ENCODE assay signal across 8 cellular contexts in genomic region chr9:114506082-114506390, GRCh38. TPM values are rescaled to one million over a fixed set of nuclear protein-coding genes. Genes with fewer than 3 reads are reported as not detected.
DNase-seq lines count a peak whose midpoint lies in the region; ATAC-seq and TF ChIP-seq lines count a peak whose summit lies in the region.

No MANE protein-coding gene starts in this region.

- H3K27ac Mint-ChIP-seq in CD8-positive, alpha-beta T cell = peak overlapping the region; percentile 77

- CTCF ChIA-PET in CD8-positive, alpha-beta T cell (lab: Charles Lee) = interaction anchor here (1.7 to 9.2 kb wide), 4 partner anchors 18 to 100 kb away, joined by 3 to 77 read pairs (median 22); no protein-coding TSS in a partner anchor
- CTCF ChIA-PET in Panc1 (lab: Charles Lee) = no interaction called here

- H3K27ac ChIP-seq in CD8-positive, alpha-beta T cell (ENCODE audit: low read depth, low read length) = peak overlapping the region; percentile 38
- H3K27ac ChIP-seq in Panc1 (ENCODE audit: low read length) = peak overlapping the region; percentile 74
- peak overlapping the region; percentile 71 for H3K27ac ChIP-seq in osteoblast (ENCODE audit: low read depth, low read length)

- H3K27me3 Mint-ChIP-seq in CD8-positive, alpha-beta T cell (ENCODE audit: low read depth) = peaks cover 32% of the 10 kb centered on the region

- BruUV-seq in Panc1 (replicated peaks; lab: Mats Ljungman, UMichigan) = no TSS peak

- peak overlapping the region; percentile 51 for H3K4me3 ChIP-seq in CD8-positive, alpha-beta T cell (ENCODE audit: low read depth, low read length)
- H3K4me3 ChIP-seq in Panc1 (ENCODE audit: low read depth in 2 of 2, low read length in 2 of 2) = peak overlapping the region; percentile 65 to 86
- peak overlapping the region; percentile 68 for H3K4me3 ChIP-seq in epithelial cell of esophagus (ENCODE audit: low read length)
- peak overlapping the region; percentile 82 for H3K4me3 ChIP-seq in osteoblast (ENCODE audit: insufficient read depth, low read length)

- no peaks in the 10 kb centered on the region for H3K27me3 ChIP-seq in CD8-positive, alpha-beta T cell (ENCODE audit: insufficient read depth, low read length)
- H3K27me3 ChIP-seq in Panc1 (ENCODE audit: control insufficient read depth, insufficient read depth, low read length) = no peaks in the 10 kb centered on the region
- H3K27me3 ChIP-seq in osteoblast (ENCODE audit: insufficient read depth, low read length) = peaks cover 51% of the 10 kb centered on the region

- ATAC-seq in CD8-positive, alpha-beta T cell = no peak
- ATAC-seq in Panc1 (no peak), HG03139 (IDR thresholded peaks at IDR 0.05; ENCODE audit: unreplicated experiment) (no peak)

- H3K9me3 Mint-ChIP-seq in CD8-positive, alpha-beta T cell = no peaks in the 10 kb centered on the region

- peaks cover 3% of the 10 kb centered on the region for H4K20me1 ChIP-seq in osteoblast (ENCODE audit: insufficient read depth, low read length)

- intact Hi-C loops in CD8-positive, alpha-beta T cell (cut with DNase I, micrococcal nuclease) = loop anchor here (2.0 to 10.0 kb wide), 5 partner anchors 101 to 1101 kb away; partner anchors contain the start of genes ALAD (in 1 of the 2) and COL27A1 (in 1 of the 2)
- intact Hi-C loops in Panc1 (cut with micrococcal nuclease; ENCODE audit: unreplicated experiment) = no loop called here
- intact Hi-C loops in posterior vena cava (cut with DNase I) = loop anchor here in 1 of 2 donors (10.0 kb wide), 1 partner anchor 89 kb away; no protein-coding TSS in a partner anchor

- peaks cover 13% of the 10 kb centered on the region for H3K4me1 ChIP-seq in CD8-positive, alpha-beta T cell (ENCODE audit: insufficient read depth, low read length)
- peaks cover 15% of the 10 kb centered on the region for H3K4me1 ChIP-seq in Panc1 (ENCODE audit: control insufficient read depth, insufficient read depth, low read length)
- peaks cover 13% of the 10 kb centered on the region for H3K4me1 ChIP-seq in osteoblast (ENCODE audit: insufficient read depth, low read length)

- no peaks in the 10 kb centered on the region for H3K36me3 ChIP-seq in CD8-positive, alpha-beta T cell (ENCODE audit: insufficient read depth, low read length)
- no peaks in the 10 kb centered on the region for H3K36me3 ChIP-seq in Panc1 (ENCODE audit: control insufficient read depth, insufficient read depth, low read length)
- H3K36me3 ChIP-seq in osteoblast (ENCODE audit: insufficient read depth, low read length) = no peaks in the 10 kb centered on the region

- no peak for TF ChIP-seq CTCF in CD8-positive, alpha-beta T cell (IDR thresholded peaks at IDR 0.05)
- TF ChIP-seq CTCF in Panc1 (IDR thresholded peaks at IDR 0.05) = no peak
- no peak for TF ChIP-seq CTCF in epithelial cell of esophagus (IDR thresholded peaks at IDR 0.05; ENCODE audit: insufficient read depth, low read depth, low read length, missing control alignments)
- TF ChIP-seq CTCF in osteoblast (IDR thresholded peaks at IDR 0.05; ENCODE audit: extremely low read depth, low read depth, low read length) = no peak

- no peaks in the 10 kb centered on the region for H3K79me2 ChIP-seq in osteoblast (ENCODE audit: insufficient read depth, low read length)

- peak overlapping the region; percentile 86 for H3K4me3 Mint-ChIP-seq in CD8-positive, alpha-beta T cell

- H3K4me2 ChIP-seq in osteoblast (ENCODE audit: insufficient read depth, low read length) = peak overlapping the region; percentile 96

- DNase-seq in CD8-positive, alpha-beta T cell = no peak
- DNase-seq in Panc1 (ENCODE audit: low read depth, low spot score) (no peak), epithelial cell of esophagus (ENCODE audit: low read depth) (no peak), osteoblast (ENCODE audit: insufficient read length, low spot score, missing footprints) (no peak), pons (ENCODE audit: low spot score) (no peak), posterior vena cava (ENCODE audit: low spot score) (no peak), HK-2 (ENCODE audit: unreplicated experiment) (no peak)

- H3K9me3 ChIP-seq in CD8-positive, alpha-beta T cell (ENCODE audit: low read length) = no peaks in the 10 kb centered on the region
- no peaks in the 10 kb centered on the region for H3K9me3 ChIP-seq in Panc1 (ENCODE audit: control insufficient read depth, insufficient read depth, low read depth, low read length)
- H3K9me3 ChIP-seq in osteoblast (ENCODE audit: low read depth, low read length) = no peaks in the 10 kb centered on the region

- no peaks in the 10 kb centered on the region for H3K36me3 Mint-ChIP-seq in CD8-positive, alpha-beta T cell

- H2AFZ ChIP-seq in osteoblast (ENCODE audit: low read length) = peak overlapping the region; percentile 92

- peaks cover 32% of the 10 kb centered on the region for H3K4me1 Mint-ChIP-seq in CD8-positive, alpha-beta T cell (ENCODE audit: low read depth)

- in situ Hi-C loops in Panc1 (cut with HindIII; ENCODE audit: low pct_unique_long_range_greater_than_20kb, low sequenced_read_pairs) = no loop called here

- POLR2A ChIA-PET in CD8-positive, alpha-beta T cell (lab: Charles Lee) = no interaction called here
- POLR2A ChIA-PET in Panc1 (lab: Charles Lee) = no interaction called here

RNA-seq across cellular contexts. Expression of gene WHRN, which starts 0.8 kb away (rescaled TPM):
- 10 to 100 TPM; 41.9 to 45.5 TPM for total RNA-seq in CD8-positive, alpha-beta T cell
- total RNA-seq in Panc1 (2021; ENCODE audit: unreplicated experiment) (18.0 TPM), osteoblast (2.2 and 2.7 TPM in 2 replicates), posterior vena cava (1 to 10 TPM; 2.5 to 2.6 TPM)
- 18.0 TPM for polyA plus RNA-seq in Panc1 (2012; ENCODE audit: insufficient read length)
